Comparison of ENCODE assay signal across 19 cellular contexts in the genomic region with DNA sequence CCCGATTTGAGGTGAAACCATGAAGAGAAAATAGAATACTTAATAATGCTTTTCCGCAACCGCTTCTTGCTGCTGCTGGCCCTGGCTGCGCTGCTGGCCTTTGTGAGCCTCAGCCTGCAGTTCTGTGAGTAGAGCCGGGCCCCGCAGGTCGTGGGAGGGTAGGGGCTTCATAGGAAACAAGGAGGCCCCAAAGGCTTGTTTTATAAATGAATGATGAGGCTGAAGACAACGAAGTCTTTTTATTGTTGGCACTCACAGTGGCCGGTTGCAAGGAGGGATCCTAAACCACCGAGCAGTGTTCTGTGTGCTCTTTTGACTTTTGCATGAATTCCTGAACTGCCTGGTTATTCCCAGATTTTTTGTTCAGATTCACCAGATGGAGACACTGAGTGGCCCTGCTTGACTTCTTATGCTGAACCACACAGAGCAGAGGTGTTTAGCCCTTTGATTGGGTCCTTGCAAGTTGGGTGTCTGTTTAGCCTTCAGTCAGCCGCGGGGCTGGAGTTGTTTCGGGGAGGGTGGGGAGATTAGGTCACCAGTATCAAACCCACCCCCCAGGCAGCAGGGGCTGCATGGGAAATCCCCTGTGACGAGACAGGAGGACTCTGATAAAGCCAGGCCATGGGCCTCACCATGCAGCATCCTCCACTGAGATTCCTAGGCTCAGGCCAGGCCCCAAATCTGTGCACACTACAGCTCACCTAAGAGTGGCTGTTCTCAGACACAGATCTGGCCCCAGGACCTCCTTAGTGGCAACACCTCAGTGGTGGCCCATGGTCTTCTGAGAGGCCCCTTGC. TPM values are rescaled to one million over a fixed set of nuclear protein-coding genes. Genes with fewer than 3 reads are reported as not detected.
DNase-seq lines count a peak whose midpoint lies in the region; ATAC-seq and TF ChIP-seq lines count a peak whose summit lies in the region.
"Had no signal": no experiment of that assay in that cellular context is flagged by ENCODE, and none has a peak within 500 bp of the region (broad histone marks: within the 10 kb centered on the region; RNA-seq: fewer than 3 reads in every experiment).

No MANE protein-coding gene starts in this region.

- H3K9ac ChIP-seq in DND-41 (ENCODE audit: low read depth, low read length) (peak overlapping the region; percentile 53), smooth muscle cell (ENCODE audit: low read depth) (no peak overlapping the region)

- intact Hi-C loops in testis (cut with DNase I; ENCODE audit: low total_unique reads): no loop called here

- H3K27ac ChIP-seq in DND-41 (ENCODE audit: low read length) (peak overlapping the region; percentile 98), smooth muscle cell (ENCODE audit: low read depth) (no peak overlapping the region), testis (no peak overlapping the region)
- H3K27ac ChIP-seq: SJSA1 had no signal

- TF ChIP-seq POLR2A in testis (IDR thresholded peaks at IDR 0.05): no peak

- H3F3A ChIP-seq in smooth muscle cell (ENCODE audit: low read depth): no peaks in the 10 kb centered on the region

- DNase-seq in DND-41 (no peak), glutamatergic neuron (no peak), smooth muscle cell (lab: John Stamatoyannopoulos, UW; ENCODE audit: unreplicated experiment) (no peak), testis (no peak), NCI-H2107 treated with DMSO at 0.1 percent for 48 hours (lab: John Stamatoyannopoulos, UW; ENCODE audit: unreplicated experiment) (no peak)
- no peak for DNase-seq in stimulated activated naive B cell treated with anti-CD40 and anti-IgM and Interleukin-4, amounts not matched to agents 10 μg/mL and 1 μg/mL and 100 μg/mL, for 72 hours
- DNase-seq: ACHN, AML-193, Caco-2, DMS53, GOT3, NCI-H1417 treated with DMSO at 0.1 percent for 48 hours, NCI-H2029, NCI-H2171 treated with DMSO at 0.1 percent for 48 hours, NCI-H510A had no signal

- TF ChIP-seq CTCF in DND-41 (IDR thresholded peaks at IDR 0.05; ENCODE audit: borderline replicate concordance, extremely low read depth, low read length, poor library complexity, severe bottlenecking) (no peak), glutamatergic neuron (IDR thresholded peaks at IDR 0.05; ENCODE audit: partially characterized antibody, unreplicated experiment) (no peak), smooth muscle cell (IDR thresholded peaks at IDR 0.05; ENCODE audit: borderline replicate concordance, insufficient read depth, poor library complexity, severe bottlenecking) (no peak), testis (IDR thresholded peaks at IDR 0.05) (no peak)

- H3K36me3 ChIP-seq in DND-41 (ENCODE audit: insufficient read depth, low read length) (peaks cover 73% of the 10 kb centered on the region), neuron (ENCODE audit: insufficient read depth, low read length) (peaks cover 32% of the 10 kb centered on the region), smooth muscle cell (ENCODE audit: low read depth) (no peaks in the 10 kb centered on the region), testis (ENCODE audit: low read depth, missing control alignments) (no peaks in the 10 kb centered on the region)
- H3K36me3 ChIP-seq: SJSA1 had no signal

- peak overlapping the region in 1 of 2 experiments; percentile 26; a peak in 1 of 4 replicates for H3K4me3 ChIP-seq in DND-41 (ENCODE audit: low read depth in 1 of 2, low read length in 2 of 2)
- peak overlapping the region; percentile 6 for H3K4me3 ChIP-seq in neuron (ENCODE audit: low read length)
- no peak overlapping the region for H3K4me3 ChIP-seq in smooth muscle cell
- no peak overlapping the region for H3K4me3 ChIP-seq in testis
- H3K4me3 ChIP-seq: SJSA1 had no signal

- H4K20me1 ChIP-seq in DND-41 (ENCODE audit: insufficient read depth, low read length): peaks cover 2% of the 10 kb centered on the region; the same call in 1 of the 2 replicates
- H4K20me1 ChIP-seq in smooth muscle cell (ENCODE audit: low read depth): no peaks in the 10 kb centered on the region

- peaks cover 6% of the 10 kb centered on the region for H3K36me3 Mint-ChIP-seq in activated T-helper 17 cell treated with anti-CD3 and anti-CD28 coated beads, Interleukin-2, amount 50 U/mL, for 72 hours (ENCODE audit: low read depth)
- peaks cover 4% of the 10 kb centered on the region for H3K36me3 Mint-ChIP-seq in glutamatergic neuron (ENCODE audit: unreplicated experiment)
- H3K36me3 Mint-ChIP-seq in stimulated activated naive B cell treated with anti-CD40 and anti-IgM and Interleukin-4, amounts not matched to agents 10 μg/mL and 1 μg/mL and 100 μg/mL, for 72 hours: no peaks in the 10 kb centered on the region

- H3K27ac Mint-ChIP-seq in activated T-helper 17 cell treated with anti-CD3 and anti-CD28 coated beads, Interleukin-2, amount 50 U/mL, for 72 hours: peak overlapping the region; percentile 70
- H3K27ac Mint-ChIP-seq in glutamatergic neuron (ENCODE audit: unreplicated experiment): peak overlapping the region; percentile 31
- no peak overlapping the region for H3K27ac Mint-ChIP-seq in stimulated activated naive B cell treated with anti-CD40 and anti-IgM and Interleukin-4, amounts not matched to agents 10 μg/mL and 1 μg/mL and 100 μg/mL, for 72 hours

- no peaks in the 10 kb centered on the region for H3K9me3 Mint-ChIP-seq in activated T-helper 17 cell treated with anti-CD3 and anti-CD28 coated beads, Interleukin-2, amount 50 U/mL, for 72 hours
- peaks cover 8% of the 10 kb centered on the region for H3K9me3 Mint-ChIP-seq in glutamatergic neuron (ENCODE audit: unreplicated experiment)
- no peaks in the 10 kb centered on the region for H3K9me3 Mint-ChIP-seq in stimulated activated naive B cell treated with anti-CD40 and anti-IgM and Interleukin-4, amounts not matched to agents 10 μg/mL and 1 μg/mL and 100 μg/mL, for 72 hours

- H3K79me2 ChIP-seq in DND-41 (ENCODE audit: insufficient read depth, low read length): peaks cover 87% of the 10 kb centered on the region
- H3K79me2 ChIP-seq in smooth muscle cell (ENCODE audit: low read depth): no peaks in the 10 kb centered on the region

- no peaks in the 10 kb centered on the region for H3K27me3 ChIP-seq in DND-41 (ENCODE audit: insufficient read depth, low read length, poor library complexity)
- no peaks in the 10 kb centered on the region for H3K27me3 ChIP-seq in neuron (ENCODE audit: insufficient read depth, low read length)
- no peaks in the 10 kb centered on the region for H3K27me3 ChIP-seq in smooth muscle cell (ENCODE audit: low read depth)
- no peaks in the 10 kb centered on the region for H3K27me3 ChIP-seq in testis
- H3K27me3 ChIP-seq: SJSA1 had no signal

- no peak for ATAC-seq in DND-41 (ENCODE audit: insufficient read depth, low read depth)
- ATAC-seq in activated T-helper 17 cell treated with anti-CD3 and anti-CD28 coated beads, Interleukin-2, amount 50 U/mL, for 72 hours (replicated peaks): no peak
- no peak for ATAC-seq in stimulated activated naive B cell treated with anti-CD40 and anti-IgM and Interleukin-4, amounts not matched to agents 10 μg/mL and 1 μg/mL and 100 μg/mL, for 72 hours (replicated peaks)

- H2AFZ ChIP-seq in DND-41 (ENCODE audit: low read depth, low read length) (no peak overlapping the region), neuron (ENCODE audit: low read depth, low read length) (no peak overlapping the region), smooth muscle cell (ENCODE audit: low read depth) (no peak overlapping the region)

- H3K9me3 ChIP-seq in DND-41 (ENCODE audit: insufficient read depth, low read length, severe bottlenecking) (no peaks in the 10 kb centered on the region), neuron (ENCODE audit: low read length) (peaks cover 2% of the 10 kb centered on the region), smooth muscle cell (replicated peaks; ENCODE audit: low read depth) (no peaks in the 10 kb centered on the region), testis (no peaks in the 10 kb centered on the region)
- H3K9me3 ChIP-seq: Caco-2, SJSA1 had no signal

- H3K27me3 Mint-ChIP-seq in activated T-helper 17 cell treated with anti-CD3 and anti-CD28 coated beads, Interleukin-2, amount 50 U/mL, for 72 hours: no peaks in the 10 kb centered on the region
- peaks cover 7% of the 10 kb centered on the region for H3K27me3 Mint-ChIP-seq in glutamatergic neuron (ENCODE audit: unreplicated experiment)
- no peaks in the 10 kb centered on the region for H3K27me3 Mint-ChIP-seq in stimulated activated naive B cell treated with anti-CD40 and anti-IgM and Interleukin-4, amounts not matched to agents 10 μg/mL and 1 μg/mL and 100 μg/mL, for 72 hours

- H3K4me1 Mint-ChIP-seq in activated T-helper 17 cell treated with anti-CD3 and anti-CD28 coated beads, Interleukin-2, amount 50 U/mL, for 72 hours: peaks cover 10% of the 10 kb centered on the region
- H3K4me1 Mint-ChIP-seq in glutamatergic neuron (ENCODE audit: low read depth, unreplicated experiment): peaks cover 43% of the 10 kb centered on the region
- peaks cover 6 to 7% of the 10 kb centered on the region in 2 donors for H3K4me1 Mint-ChIP-seq in stimulated activated naive B cell treated with anti-CD40 and anti-IgM and Interleukin-4, amounts not matched to agents 10 μg/mL and 1 μg/mL and 100 μg/mL, for 72 hours

- WGBS in smooth muscle cell (ENCODE audit: low lambda C conversion rate): 87% methylated on average over 14 of the region's 14 CpGs
- 82 to 86% methylated on average over 14 of the region's 14 CpGs for WGBS in testis, 2 donors

- H3K4me2 ChIP-seq in DND-41 (ENCODE audit: insufficient read depth, low read length) (peak overlapping the region; percentile 30), smooth muscle cell (no peak overlapping the region)

- no peak overlapping the region for H3K4me3 Mint-ChIP-seq in activated T-helper 17 cell treated with anti-CD3 and anti-CD28 coated beads, Interleukin-2, amount 50 U/mL, for 72 hours
- no peak overlapping the region for H3K4me3 Mint-ChIP-seq in glutamatergic neuron (ENCODE audit: unreplicated experiment)
- no peak overlapping the region for H3K4me3 Mint-ChIP-seq in stimulated activated naive B cell treated with anti-CD40 and anti-IgM and Interleukin-4, amounts not matched to agents 10 μg/mL and 1 μg/mL and 100 μg/mL, for 72 hours
- H3K4me3 Mint-ChIP-seq: CD14-positive monocyte had no signal

- H3K4me1 ChIP-seq in DND-41 (ENCODE audit: insufficient read depth, low read length) (peaks cover 100% of the 10 kb centered on the region), neuron (ENCODE audit: insufficient read depth, low read length) (peaks cover 19% of the 10 kb centered on the region), smooth muscle cell (ENCODE audit: low read depth) (peaks cover 18% of the 10 kb centered on the region), testis (no peaks in the 10 kb centered on the region)
- H3K4me1 ChIP-seq: Caco-2 had no signal

RNA-seq across cellular contexts. Expression of gene PXYLP1, which starts 28.7 kb away (rescaled TPM):
- 10 to 100 TPM in 1 of 2 donors, 1 to 10 TPM in 1; 5.7 to 11.4 TPM for total RNA-seq in activated T-helper 17 cell treated with anti-CD3 and anti-CD28 coated beads, Interleukin-2, amount 50 U/mL, for 72 hours
- 42.7 TPM for total RNA-seq in glutamatergic neuron (ENCODE audit: unreplicated experiment)
- 4.5 and 5.6 TPM in 2 replicates for total RNA-seq in smooth muscle cell
- polyA plus RNA-seq in smooth muscle cell: 3.3 and 3.9 TPM in 2 replicates
- 10 to 100 TPM; 16.0 to 31.6 TPM for total RNA-seq in testis
- 55.8 TPM for polyA plus RNA-seq in testis (ENCODE audit: insufficient read depth, low read depth, low replicate concordance)
